In genomic region chrX:48509619-48510018, GRCh38 we compare ENCODE assay signal across 1 cellular context.
TF ChIP-seq lines count a peak whose summit lies in the region.

No MANE protein-coding gene starts in this region.

TF ChIP-seq in WTC11, 78 proteins besides CTCF, POLR2A, EP300 and RAD21 (continued from another document):
- TF ChIP-seq ATF6 (CRISPR knock-in tag; IDR thresholded peaks at IDR 0.05) (no peak), OVOL2 (CRISPR knock-in tag; IDR thresholded peaks at IDR 0.05; ENCODE audit: borderline replicate concordance) (no peak), ZNF396 (CRISPR knock-in tag; IDR thresholded peaks at IDR 0.05; ENCODE audit: borderline replicate concordance) (no peak), ATF2 (CRISPR knock-in tag; IDR thresholded peaks at IDR 0.05; ENCODE audit: borderline replicate concordance, low read depth) (no peak)
